ENCODE assay signal across 19 cellular contexts in genomic region chr2:191296083-191297006, GRCh38. TPM values are rescaled to one million over a fixed set of nuclear protein-coding genes. Genes with fewer than 3 reads are reported as not detected.
A peak's percentile ranks its signal among the peaks of the same experiment; 100 is the strongest.
DNase-seq lines count a peak whose midpoint lies in the region; ATAC-seq and TF ChIP-seq lines count a peak whose summit lies in the region.
"Had no signal": no experiment of that assay in that cellular context is flagged by ENCODE, and none has a peak within 500 bp of the region (broad histone marks: within the 10 kb centered on the region; RNA-seq: fewer than 3 reads in every experiment).

No MANE protein-coding gene starts in this region.

- H3K4me3 ChIP-seq in fibroblast of villous mesenchyme (ENCODE audit: low read depth, low read length): no peak overlapping the region
- H3K4me3 ChIP-seq in CD4-positive, alpha-beta memory T cell (ENCODE audit: low read length in 2 of 2): no peak overlapping the region

- H3K4me1 ChIP-seq in CD4-positive, alpha-beta memory T cell (ENCODE audit: insufficient read depth, low read length): no peaks in the 10 kb centered on the region

- H3K27ac Mint-ChIP-seq in nephron progenitor cell (peak overlapping the region; percentile 50), endothelial cell (ENCODE audit: unreplicated experiment) (no peak overlapping the region)
- H3K27ac Mint-ChIP-seq in CD4-positive, alpha-beta memory T cell: no peak overlapping the region
- H3K27ac Mint-ChIP-seq: activated CD8-positive, alpha-beta T cell treated with anti-CD3 and anti-CD28 coated beads for 36 hours; activated naive CD8-positive, alpha-beta T cell treated with anti-CD3 and anti-CD28 coated beads for 36 hours; CD14-positive monocyte had no signal

- intact Hi-C loops in CD4-positive, alpha-beta memory T cell (cut with micrococcal nuclease): no loop called here

- no peaks in the 10 kb centered on the region for H3K27me3 ChIP-seq in CD4-positive, alpha-beta memory T cell (ENCODE audit: insufficient read depth, low read length)
- H3K27me3 ChIP-seq: foreskin keratinocyte had no signal

- no peaks in the 10 kb centered on the region for H3K9me3 Mint-ChIP-seq in nephron progenitor cell
- H3K9me3 Mint-ChIP-seq in CD4-positive, alpha-beta memory T cell: no peaks in the 10 kb centered on the region
- H3K9me3 Mint-ChIP-seq in endothelial cell (ENCODE audit: unreplicated experiment): no peaks in the 10 kb centered on the region
- H3K9me3 Mint-ChIP-seq: activated CD8-positive, alpha-beta T cell treated with anti-CD3 and anti-CD28 coated beads for 36 hours; activated naive CD8-positive, alpha-beta T cell treated with anti-CD3 and anti-CD28 coated beads for 36 hours; CD14-positive monocyte had no signal

- H3K4me3 Mint-ChIP-seq in nephron progenitor cell (no peak overlapping the region), endothelial cell (ENCODE audit: unreplicated experiment) (no peak overlapping the region)
- no peak overlapping the region for H3K4me3 Mint-ChIP-seq in CD4-positive, alpha-beta memory T cell
- H3K4me3 Mint-ChIP-seq: activated CD8-positive, alpha-beta T cell treated with anti-CD3 and anti-CD28 coated beads for 36 hours; activated naive CD8-positive, alpha-beta T cell treated with anti-CD3 and anti-CD28 coated beads for 36 hours; CD14-positive monocyte had no signal

- H3K9me3 ChIP-seq in CD4-positive, alpha-beta memory T cell (ENCODE audit: control insufficient read depth in 1 of 2, low read length in 2 of 2): no peaks in the 10 kb centered on the region

- H3K36me3 Mint-ChIP-seq in nephron progenitor cell (ENCODE audit: low read depth): peaks cover 43% of the 10 kb centered on the region
- H3K36me3 Mint-ChIP-seq in CD4-positive, alpha-beta memory T cell: no peaks in the 10 kb centered on the region
- no peaks in the 10 kb centered on the region for H3K36me3 Mint-ChIP-seq in endothelial cell (ENCODE audit: low read depth, unreplicated experiment)
- H3K36me3 Mint-ChIP-seq: CD14-positive monocyte had no signal

- H3K36me3 ChIP-seq in CD4-positive, alpha-beta memory T cell (ENCODE audit: insufficient read depth, low read length): no peaks in the 10 kb centered on the region

- DNase-seq in AG20443 (ENCODE audit: low spot score) (peak; percentile 44), LHCN-M2 (ENCODE audit: low read depth) (peak; percentile 50), fibroblast of villous mesenchyme (ENCODE audit: low read depth) (peak; percentile 62), nephron progenitor cell (no peak), NCI-H2081 treated with DMSO at 0.1 percent for 48 hours (lab: John Stamatoyannopoulos, UW) (no peak), endothelial cell (ENCODE audit: low spot score) (no peak)
- no peak for DNase-seq in CD4-positive, alpha-beta memory T cell
- DNase-seq: activated CD4-positive, CD25-positive, alpha-beta regulatory T cell treated with anti-CD3 and anti-CD28 coated beads, Interleukin-2, amount 50 U/mL, for 72 hours; activated CD8-positive, alpha-beta T cell treated with anti-CD3 and anti-CD28 coated beads for 36 hours; activated effector memory CD4-positive, alpha-beta T cell treated with Interleukin-2 at 50 U/mL for 16 hours; activated naive CD8-positive, alpha-beta T cell treated with anti-CD3 and anti-CD28 coated beads for 36 hours; foreskin keratinocyte; NCI-H2029 treated with DMSO at 0.1 percent for 48 hours; NCI-H82; SIG-M5; T-helper 1 cell had no signal

- H3K4me1 Mint-ChIP-seq in nephron progenitor cell (no peaks in the 10 kb centered on the region), endothelial cell (ENCODE audit: unreplicated experiment) (peaks cover 21% of the 10 kb centered on the region)
- H3K4me1 Mint-ChIP-seq in CD4-positive, alpha-beta memory T cell: no peaks in the 10 kb centered on the region
- H3K4me1 Mint-ChIP-seq: activated naive CD8-positive, alpha-beta T cell treated with anti-CD3 and anti-CD28 coated beads for 36 hours; CD14-positive monocyte had no signal

- H3K27ac ChIP-seq in CD4-positive, alpha-beta memory T cell (ENCODE audit: low read depth, low read length): no peak overlapping the region
- H3K27ac ChIP-seq: foreskin keratinocyte had no signal

- H3K27me3 Mint-ChIP-seq in nephron progenitor cell (ENCODE audit: low read depth, poor library complexity) (no peaks in the 10 kb centered on the region), endothelial cell (ENCODE audit: unreplicated experiment) (no peaks in the 10 kb centered on the region)
- peaks cover under 1 to 4% of the 10 kb centered on the region in 2 donors for H3K27me3 Mint-ChIP-seq in CD4-positive, alpha-beta memory T cell
- H3K27me3 Mint-ChIP-seq: activated naive CD8-positive, alpha-beta T cell treated with anti-CD3 and anti-CD28 coated beads for 36 hours had no signal

- no peak for TF ChIP-seq CTCF in fibroblast of villous mesenchyme (IDR thresholded peaks at IDR 0.05; ENCODE audit: insufficient read depth, low read depth, low read length)
- TF ChIP-seq CTCF in nephron progenitor cell (IDR thresholded peaks at IDR 0.05): no peak
- TF ChIP-seq CTCF in endothelial cell (IDR thresholded peaks at IDR 0.05; ENCODE audit: unreplicated experiment): no peak

- CTCF ChIA-PET in CD4-positive, alpha-beta memory T cell (lab: Charles Lee; ENCODE audit: partially characterized antibody): interaction anchor here (0.6 kb wide), 1 partner anchor 569 kb away, joined by 3 read pairs; no protein-coding TSS in a partner anchor

- ATAC-seq in HG03045 (IDR thresholded peaks at IDR 0.05; ENCODE audit: unreplicated experiment): no peak
- ATAC-seq: activated CD8-positive, alpha-beta T cell treated with anti-CD3 and anti-CD28 coated beads for 36 hours; foreskin keratinocyte had no signal

- POLR2A ChIA-PET in CD4-positive, alpha-beta memory T cell (lab: Charles Lee; ENCODE audit: partially characterized antibody): no interaction called here

RNA-seq across cellular contexts. Expression of gene MYO1B, which starts 51.1 kb away (rescaled TPM):
- 108 and 117 TPM in 2 replicates for total RNA-seq in LHCN-M2 (2014; rRNA removed)
- polyA plus RNA-seq in LHCN-M2 (2012): 47.6 TPM
- 137 and 177 TPM in 2 replicates for total RNA-seq in fibroblast of villous mesenchyme
- total RNA-seq in CD4-positive, alpha-beta memory T cell: under 1 TPM; 0.12 to 0.14 TPM
- under 1 TPM; 0.20 to 0.38 TPM for polyA plus RNA-seq in CD4-positive, alpha-beta memory T cell
- total RNA-seq in endothelial cell (ENCODE audit: unreplicated experiment): 81.0 TPM
- total RNA-seq: OCI-LY7 had no signal
- polyA plus RNA-seq: CD14-positive monocyte had no signal

Comparison
In these comparisons a context has a peak if more than half of its experiments do, and no peak if none do; other contexts are left out.
1. DNase-seq: peak in AG20443 (single experiment), LHCN-M2 (single experiment) and fibroblast of villous mesenchyme (single experiment); none in nephron progenitor cell (single experiment), NCI-H2081 treated with DMSO at 0.1 percent for 48 hours (single experiment), CD4-positive, alpha-beta memory T cell (0 of 5) and endothelial cell (single experiment).
2. RNA of gene MYO1B, which starts 51.1 kb away (total RNA-seq): 137 to 177 TPM in fibroblast of villous mesenchyme, 108 to 117 TPM in LHCN-M2 and 81.0 TPM in endothelial cell (single experiment); 0.12 to 0.14 TPM in CD4-positive, alpha-beta memory T cell; every median in the first group is over 10 times any median in the second.